26 cellular contexts compared by ENCODE assay signal in the genomic region with DNA sequence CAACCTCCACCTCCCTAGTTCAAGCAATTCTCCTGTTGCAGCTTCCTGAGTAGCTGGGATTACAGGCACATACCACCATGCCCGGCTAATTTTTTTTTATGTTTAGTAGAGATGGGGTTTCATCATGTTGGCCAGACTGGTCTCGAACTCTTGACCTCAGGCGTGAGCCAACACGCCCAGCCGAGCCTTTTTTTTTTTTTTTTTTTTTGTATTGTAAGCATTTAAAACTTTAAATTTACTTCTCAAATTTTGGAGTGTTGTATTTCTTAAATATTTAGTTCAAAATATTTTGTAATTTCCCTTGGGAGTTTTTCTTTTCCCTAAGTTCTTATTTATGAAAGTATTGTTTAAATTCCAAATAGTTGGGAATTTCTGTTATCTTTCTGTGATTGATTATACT.
"Had no signal": no experiment of that assay in that cellular context is flagged by ENCODE, and none has a peak within 500 bp of the region (broad histone marks: within the 10 kb centered on the region; RNA-seq: fewer than 3 reads in every experiment).

No MANE protein-coding gene starts in this region.

- DNase-seq: natural killer cell; occipital lobe; ovary; posterior cingulate gyrus; psoas muscle; right cardiac atrium; right lobe of liver; sigmoid colon; small intestine; stimulated activated CD4-positive, alpha-beta T cell treated with anti-CD3 and anti-CD28 coated beads, Interleukin-15, amount 100 ng/mL, for 24 hours; stimulated activated CD4-positive, alpha-beta T cell treated with anti-CD3 and anti-CD28 coated beads, Interleukin-2, amount 100 ng/mL, for 24 hours; stimulated activated CD4-positive, alpha-beta T cell treated with anti-CD3 and anti-CD28 coated beads, Interleukin-2, amount 100 ng/mL, for 48 hours; stimulated activated CD4-positive, alpha-beta T cell treated with anti-CD3 and anti-CD28 coated beads, Interleukin-4, amount 100 ng/mL, for 24 hours; stimulated activated naive B cell treated with anti-CD40 and anti-IgM and Interleukin-4, amounts not matched to agents 10 μg/mL and 1 μg/mL and 100 μg/mL, for 72 hours; stimulated activated naive CD4-positive, alpha-beta T cell treated with Interleukin-2 at 50 U/mL for 16 hours; stomach; thyroid gland; trophoblast cell; upper lobe of left lung had no signal

- H3K27ac ChIP-seq: neural progenitor cell, ovary, parathyroid adenoma, psoas muscle, right lobe of liver, sigmoid colon, stomach, thoracic aorta, thyroid gland, tibial nerve, upper lobe of left lung, vagina had no signal

- H3K4me1 ChIP-seq: neural progenitor cell, parathyroid adenoma, psoas muscle, right lobe of liver, sigmoid colon, stomach, thyroid gland, tibial nerve, upper lobe of left lung, vagina had no signal

- H3K4me3 ChIP-seq: neural progenitor cell, ovary, psoas muscle, right lobe of liver, sigmoid colon, stomach, thoracic aorta, thyroid gland, tibial nerve, upper lobe of left lung, vagina had no signal

- H2AFZ ChIP-seq: neural progenitor cell, parathyroid adenoma had no signal

- H3K9ac ChIP-seq: neural progenitor cell, parathyroid adenoma had no signal

- H3K79me2 ChIP-seq: parathyroid adenoma had no signal

- ATAC-seq: natural killer cell; psoas muscle; right cardiac atrium; right lobe of liver; stimulated activated effector memory CD8-positive, alpha-beta T cell treated with anti-CD3 and anti-CD28 coated beads, Interleukin-12 subunit alpha, Interleukin-12 subunit beta, amount 100 ng/mL, for 72 hours; stimulated activated naive B cell treated with anti-CD40 and anti-IgM and Interleukin-4, amounts not matched to agents 10 μg/mL and 1 μg/mL and 100 μg/mL, for 72 hours had no signal

- H3K4me2 ChIP-seq: neural progenitor cell had no signal

- FAIRE-seq: urothelium cell line had no signal

- H3K27me3 ChIP-seq: neural progenitor cell, ovary, right lobe of liver, sigmoid colon, stomach, thyroid gland, tibial nerve, upper lobe of left lung, vagina had no signal

- H3K9me3 ChIP-seq: ovary, psoas muscle, right lobe of liver, sigmoid colon, thoracic aorta, thyroid gland, upper lobe of left lung, vagina had no signal

- H3K36me3 ChIP-seq: neural progenitor cell, ovary, right lobe of liver, sigmoid colon, stomach, thoracic aorta, thyroid gland, upper lobe of left lung, vagina had no signal
